ENCODE assay signal across 8 cellular contexts in the genomic region with DNA sequence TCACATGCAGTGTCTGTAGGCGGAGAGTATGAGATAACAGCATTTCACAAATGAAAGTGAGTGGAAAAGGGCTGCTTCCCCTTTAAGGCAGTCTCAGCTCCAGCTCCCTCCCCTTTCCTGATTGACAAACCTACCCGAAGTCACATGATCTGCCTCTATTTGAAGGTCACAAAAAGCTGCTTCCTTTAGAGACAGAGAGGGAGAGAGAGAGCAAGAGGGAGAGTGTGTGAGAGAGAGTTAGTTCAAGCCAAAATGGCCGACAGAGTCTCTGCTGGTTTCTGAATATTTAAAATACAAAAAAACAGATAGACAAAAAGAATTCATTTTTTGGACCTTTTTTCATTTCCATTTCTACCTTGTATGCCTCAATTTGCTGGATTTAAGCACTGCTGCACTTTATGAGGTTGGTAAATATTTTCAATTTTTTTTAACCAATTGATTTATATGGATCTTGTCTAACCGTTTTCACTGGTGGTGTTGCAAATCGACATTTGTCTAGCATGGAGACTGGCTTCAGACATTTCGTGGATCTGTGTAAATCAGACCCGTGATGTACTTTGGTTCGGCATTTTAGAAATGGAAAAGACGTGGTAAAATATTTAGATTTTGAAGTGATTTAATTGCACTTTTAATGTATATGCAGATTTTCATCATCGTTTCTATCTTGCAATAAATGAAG. TPM values are rescaled to one million over a fixed set of nuclear protein-coding genes. Genes with fewer than 3 reads are reported as not detected.
DNase-seq lines count a peak whose midpoint lies in the region; ATAC-seq and TF ChIP-seq lines count a peak whose summit lies in the region.

A gene with protein sequence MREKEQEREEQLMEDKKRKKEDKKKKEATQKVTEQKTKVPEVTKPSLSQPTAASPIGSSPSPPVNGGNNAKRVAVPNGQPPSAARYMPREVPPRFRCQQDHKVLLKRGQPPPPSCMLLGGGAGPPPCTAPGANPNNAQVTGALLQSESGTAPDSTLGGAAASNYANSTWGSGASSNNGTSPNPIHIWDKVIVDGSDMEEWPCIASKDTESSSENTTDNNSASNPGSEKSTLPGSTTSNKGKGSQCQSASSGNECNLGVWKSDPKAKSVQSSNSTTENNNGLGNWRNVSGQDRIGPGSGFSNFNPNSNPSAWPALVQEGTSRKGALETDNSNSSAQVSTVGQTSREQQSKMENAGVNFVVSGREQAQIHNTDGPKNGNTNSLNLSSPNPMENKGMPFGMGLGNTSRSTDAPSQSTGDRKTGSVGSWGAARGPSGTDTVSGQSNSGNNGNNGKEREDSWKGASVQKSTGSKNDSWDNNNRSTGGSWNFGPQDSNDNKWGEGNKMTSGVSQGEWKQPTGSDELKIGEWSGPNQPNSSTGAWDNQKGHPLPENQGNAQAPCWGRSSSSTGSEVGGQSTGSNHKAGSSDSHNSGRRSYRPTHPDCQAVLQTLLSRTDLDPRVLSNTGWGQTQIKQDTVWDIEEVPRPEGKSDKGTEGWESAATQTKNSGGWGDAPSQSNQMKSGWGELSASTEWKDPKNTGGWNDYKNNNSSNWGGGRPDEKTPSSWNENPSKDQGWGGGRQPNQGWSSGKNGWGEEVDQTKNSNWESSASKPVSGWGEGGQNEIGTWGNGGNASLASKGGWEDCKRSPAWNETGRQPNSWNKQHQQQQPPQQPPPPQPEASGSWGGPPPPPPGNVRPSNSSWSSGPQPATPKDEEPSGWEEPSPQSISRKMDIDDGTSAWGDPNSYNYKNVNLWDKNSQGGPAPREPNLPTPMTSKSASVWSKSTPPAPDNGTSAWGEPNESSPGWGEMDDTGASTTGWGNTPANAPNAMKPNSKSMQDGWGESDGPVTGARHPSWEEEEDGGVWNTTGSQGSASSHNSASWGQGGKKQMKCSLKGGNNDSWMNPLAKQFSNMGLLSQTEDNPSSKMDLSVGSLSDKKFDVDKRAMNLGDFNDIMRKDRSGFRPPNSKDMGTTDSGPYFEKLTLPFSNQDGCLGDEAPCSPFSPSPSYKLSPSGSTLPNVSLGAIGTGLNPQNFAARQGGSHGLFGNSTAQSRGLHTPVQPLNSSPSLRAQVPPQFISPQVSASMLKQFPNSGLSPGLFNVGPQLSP (N-terminal part only) (plus strand): TSS at position 188 of the 679 bp plus-strand sequence. CDS start 211 bp downstream, at position 399.

- peak; percentile 93 for ATAC-seq in GM18909 (IDR thresholded peaks at IDR 0.05; ENCODE audit: poor library complexity, unreplicated experiment)
- peak; percentile 88 for ATAC-seq in HG03175 (IDR thresholded peaks at IDR 0.05; ENCODE audit: unreplicated experiment)

- H3K4me3 ChIP-seq in WI38 (ENCODE audit: low read depth, low read length) = peak within 1 kb of the TSS; percentile 96

- no peak for TF ChIP-seq CTCF in WI38 (IDR thresholded peaks at IDR 0.05; ENCODE audit: low read depth, low read length)

- DNase-seq in AG08396 (ENCODE audit: low spot score) = peak; percentile 72
- DNase-seq in NCI-H226 = peak; percentile 85
- peak; percentile 94 for DNase-seq in cerebellum (ENCODE audit: low spot score)
- peak; percentile 92 for DNase-seq in islet precursor cell
- peak; percentile 48 for DNase-seq in stimulated activated CD4-positive, alpha-beta T cell treated with anti-CD3 and anti-CD28 coated beads, Interleukin-12 subunit alpha, Interleukin-12 subunit beta, amount 100 ng/mL, for 4 hours

RNA-seq across cellular contexts. Expression of the gene that starts here (rescaled TPM):
- 70.7 TPM for total RNA-seq in cerebellum

Comparison
In these comparisons a context has a peak if more than half of its experiments do, and no peak if none do; other contexts are left out.
1. Peak in every context shown above with its lines: DNase-seq, ATAC-seq and H3K4me3 ChIP-seq.